Comparison of ENCODE assay signal across 14 cellular contexts in genomic region chr6:120279706-120280105, GRCh38.
DNase-seq lines count a peak whose midpoint lies in the region; ATAC-seq and TF ChIP-seq lines count a peak whose summit lies in the region.
"Had no signal": no experiment of that assay in that cellular context is flagged by ENCODE, and none has a peak within 500 bp of the region (broad histone marks: within the 10 kb centered on the region; RNA-seq: fewer than 3 reads in every experiment).

No MANE protein-coding gene starts in this region.

- no peak for TF ChIP-seq CTCF in nephron progenitor cell (IDR thresholded peaks at IDR 0.05)

- no peaks in the 10 kb centered on the region for H3K36me3 Mint-ChIP-seq in nephron progenitor cell (ENCODE audit: low read depth)
- H3K36me3 Mint-ChIP-seq: IgD-negative memory B cell had no signal

- no peaks in the 10 kb centered on the region for H3K9me3 Mint-ChIP-seq in nephron progenitor cell
- H3K9me3 Mint-ChIP-seq: CD4-positive, alpha-beta T cell; H9; IgD-negative memory B cell had no signal

- no peak for ATAC-seq in GM19351 (IDR thresholded peaks at IDR 0.05; ENCODE audit: unreplicated experiment)
- ATAC-seq: HepG2 had no signal

- DNase-seq in Ammon's horn (ENCODE audit: low spot score) = peak; percentile 39
- peak; percentile 18 for DNase-seq in ELF-1 (ENCODE audit: low read depth, low spot score)
- DNase-seq in SK-N-DZ (ENCODE audit: low spot score) = peak; percentile 85
- DNase-seq in nephron progenitor cell = peak; percentile 1
- no peak for DNase-seq in Kasumi-1 (lab: John Stamatoyannopoulos, UW)
- no peak for DNase-seq in SKM-1 (lab: John Stamatoyannopoulos, UW; ENCODE audit: unreplicated experiment)
- no peak for DNase-seq in NCI-H748 treated with DMSO at 0.1 percent for 48 hours (lab: John Stamatoyannopoulos, UW)
- DNase-seq: Caco-2; CD4-positive, alpha-beta T cell; GF-D8; H9 had no signal

- H3K4me3 Mint-ChIP-seq in nephron progenitor cell = no peak overlapping the region
- H3K4me3 Mint-ChIP-seq: CD4-positive, alpha-beta T cell; H9; IgD-negative memory B cell had no signal

- no peaks in the 10 kb centered on the region for H3K4me1 Mint-ChIP-seq in nephron progenitor cell

- H3K27ac Mint-ChIP-seq in nephron progenitor cell = no peak overlapping the region
- H3K27ac Mint-ChIP-seq: CD4-positive, alpha-beta T cell; IgD-negative memory B cell had no signal

- peaks cover 4% of the 10 kb centered on the region for H3K27me3 Mint-ChIP-seq in nephron progenitor cell (ENCODE audit: low read depth, poor library complexity)
- H3K27me3 Mint-ChIP-seq: CD4-positive, alpha-beta T cell; IgD-negative memory B cell had no signal

Comparison
In these comparisons a context has a peak if more than half of its experiments do, and no peak if none do; other contexts are left out.
1. DNase-seq: peak in Ammon's horn (single experiment), ELF-1 (single experiment), SK-N-DZ (single experiment) and nephron progenitor cell (single experiment); none in Kasumi-1 (0 of 2), SKM-1 (single experiment) and NCI-H748 treated with DMSO at 0.1 percent for 48 hours (single experiment).